Comparison of ENCODE assay signal across 16 cellular contexts in genomic region chr6:33588894-33589293, GRCh38. TPM values are rescaled to one million over a fixed set of nuclear protein-coding genes. Genes with fewer than 3 reads are reported as not detected.
A peak's percentile ranks its signal among the peaks of the same experiment; 100 is the strongest.
DNase-seq lines count a peak whose midpoint lies in the region; ATAC-seq and TF ChIP-seq lines count a peak whose summit lies in the region.
"Had no signal": no experiment of that assay in that cellular context is flagged by ENCODE, and none has a peak within 500 bp of the region (broad histone marks: within the 10 kb centered on the region; RNA-seq: fewer than 3 reads in every experiment).

No MANE protein-coding gene starts in this region.

- DNase-seq in Panc1 (ENCODE audit: low read depth, low spot score) (no peak), caudate nucleus (lab: John Stamatoyannopoulos, UW) (no peak), SHP77 (lab: John Stamatoyannopoulos, UW) (no peak), NCI-H526 treated with DMSO at 0.1 percent for 48 hours (lab: John Stamatoyannopoulos, UW) (no peak)
- DNase-seq: activated CD4-positive, alpha-beta T cell treated with anti-CD3 and anti-CD28 coated beads, Interleukin-2, amount 50 U/mL, for 1 hour; KG1; left lung had no signal

- TF ChIP-seq CTCF in Panc1 (IDR thresholded peaks at IDR 0.05), result no peak

- H3K36me3 ChIP-seq in Panc1 (ENCODE audit: control insufficient read depth, insufficient read depth, low read length) (no peaks in the 10 kb centered on the region), mucosa of rectum (ENCODE audit: control insufficient read depth in 2 of 2, insufficient read depth in 2 of 2, low read length in 2 of 2) (no peaks in the 10 kb centered on the region), subcutaneous abdominal adipose tissue (ENCODE audit: control insufficient read depth in 5 of 5, insufficient read depth in 5 of 5, low read length in 5 of 5) (no peaks in the 10 kb centered on the region)
- H3K36me3 ChIP-seq: cardiac muscle cell, esophagus muscularis mucosa, left lung, SJSA1, thoracic aorta had no signal

- ATAC-seq in Panc1, result no peak
- no peak for ATAC-seq in GM19035 (IDR thresholded peaks at IDR 0.05; ENCODE audit: unreplicated experiment)
- ATAC-seq: stimulated activated memory B cell treated with anti-CD40 and anti-IgM and Interleukin-4, amounts not matched to agents 10 μg/mL and 1 μg/mL and 100 μg/mL, for 72 hours had no signal

- BruUV-seq in Panc1 (replicated peaks; lab: Mats Ljungman, UMichigan), result no TSS peak

- H3K9me3 ChIP-seq in Panc1 (ENCODE audit: control insufficient read depth, insufficient read depth, low read depth, low read length) (no peaks in the 10 kb centered on the region), mucosa of rectum (ENCODE audit: control insufficient read depth in 2 of 2, low read length in 2 of 2) (no peaks in the 10 kb centered on the region), subcutaneous abdominal adipose tissue (ENCODE audit: control insufficient read depth in 5 of 5, low read length in 5 of 5) (no peaks in the 10 kb centered on the region)
- H3K9me3 ChIP-seq: esophagus muscularis mucosa, left lung, SJSA1, thoracic aorta had no signal

- intact Hi-C loops in Panc1 (cut with micrococcal nuclease; ENCODE audit: unreplicated experiment), result loop anchor here (2.0 to 5.0 kb wide), 2 partner anchors 33 to 112 kb away; partner anchors contain the start of gene ITPR3

- in situ Hi-C loops in Panc1 (cut with HindIII; ENCODE audit: low pct_unique_long_range_greater_than_20kb, low sequenced_read_pairs), result no loop called here

- POLR2A ChIA-PET in Panc1 (lab: Charles Lee), result no interaction called here

- CTCF ChIA-PET in Panc1 (lab: Charles Lee), result no interaction called here

- no peaks in the 10 kb centered on the region for H3K27me3 ChIP-seq in Panc1 (ENCODE audit: control insufficient read depth, insufficient read depth, low read length)
- H3K27me3 ChIP-seq in mucosa of rectum (ENCODE audit: control insufficient read depth in 2 of 2, insufficient read depth in 2 of 2, low read length in 2 of 2), result no peaks in the 10 kb centered on the region
- H3K27me3 ChIP-seq in subcutaneous abdominal adipose tissue (ENCODE audit: control insufficient read depth in 5 of 5, insufficient read depth in 4 of 5, low read length in 5 of 5), result peaks cover 5 to 13% (median 7%) of the 10 kb centered on the region in 5 donors
- H3K27me3 ChIP-seq: SJSA1 had no signal

- H3K4me3 ChIP-seq in Panc1 (ENCODE audit: low read depth in 2 of 2, low read length in 2 of 2), result no peak overlapping the region
- H3K4me3 ChIP-seq in mucosa of rectum (ENCODE audit: low read length in 2 of 2), result no peak overlapping the region
- H3K4me3 ChIP-seq in subcutaneous abdominal adipose tissue (ENCODE audit: low read depth in 1 of 5, low read length in 5 of 5), result no peak overlapping the region
- H3K4me3 ChIP-seq: cardiac muscle cell, esophagus muscularis mucosa, GM23338, left lung, SJSA1, thoracic aorta had no signal

- H3K27ac ChIP-seq in Panc1 (ENCODE audit: low read length), result peak overlapping the region; percentile 61; the same call in 1 of the 2 replicates
- peak overlapping the region; percentile 36 for H3K27ac ChIP-seq in caudate nucleus (ENCODE audit: low read depth, low read length)
- peak overlapping the region; percentile 86 to 93 for H3K27ac ChIP-seq in mucosa of rectum (ENCODE audit: low read depth in 2 of 2, low read length in 2 of 2)
- H3K27ac ChIP-seq in subcutaneous abdominal adipose tissue (ENCODE audit: low read depth, low read length), result peak overlapping the region; percentile 37
- H3K27ac ChIP-seq: cardiac muscle cell, SJSA1, thoracic aorta had no signal

- H3K4me1 ChIP-seq in Panc1 (ENCODE audit: control insufficient read depth, insufficient read depth, low read length) (peaks cover 41% of the 10 kb centered on the region), mucosa of rectum (ENCODE audit: control insufficient read depth in 2 of 2, insufficient read depth in 2 of 2, low read length in 2 of 2) (peaks cover 39 to 43% of the 10 kb centered on the region in 2 donors), subcutaneous abdominal adipose tissue (ENCODE audit: control insufficient read depth in 5 of 5, insufficient read depth in 5 of 5, low read length in 5 of 5) (peaks cover 0 to 40% (median 13%) of the 10 kb centered on the region in 5 donors)

- peak overlapping the region in 1 of 2 donors; percentile 77 for H3K9ac ChIP-seq in mucosa of rectum (ENCODE audit: low read depth in 1 of 2, low read length in 2 of 2)
- no peak overlapping the region for H3K9ac ChIP-seq in subcutaneous abdominal adipose tissue (ENCODE audit: low read length in 5 of 5)

RNA-seq across cellular contexts. Expression of gene BAK1, which starts 8.8 kb away (rescaled TPM):
- total RNA-seq in Panc1 (2021; ENCODE audit: unreplicated experiment), result 31.5 TPM
- polyA plus RNA-seq in Panc1 (2012; ENCODE audit: insufficient read length), result 36.3 TPM

RNA-seq across cellular contexts. Expression of gene ITPR3, which starts 32.2 kb away (rescaled TPM):
- total RNA-seq in Panc1 (2021; ENCODE audit: unreplicated experiment), result 65.8 TPM
- 58.9 TPM for polyA plus RNA-seq in Panc1 (2012; ENCODE audit: insufficient read length)

Comparison
In these comparisons a context has a peak if more than half of its experiments do, and no peak if none do; other contexts are left out.
1. H3K27ac ChIP-seq: peak in every context shown above with its lines; median percentile 90 in mucosa of rectum; 61 in Panc1; 37 in subcutaneous abdominal adipose tissue; 36 in caudate nucleus.